In genomic region chr5:145937432-145938250, GRCh38 we compare ENCODE assay signal across 9 cellular contexts. TPM values are rescaled to one million over a fixed set of nuclear protein-coding genes. Genes with fewer than 3 reads are reported as not detected.
DNase-seq lines count a peak whose midpoint lies in the region; ATAC-seq, FAIRE-seq and TF ChIP-seq lines count a peak whose summit lies in the region.
"Had no signal": no experiment of that assay in that cellular context is flagged by ENCODE, and none has a peak within 500 bp of the region (broad histone marks: within the 10 kb centered on the region; RNA-seq: fewer than 3 reads in every experiment).

No MANE protein-coding gene starts in this region.

- no peak overlapping the region for H4K8ac ChIP-seq in H9 (replicated peaks; ENCODE audit: insufficient read length, low read depth, low read length)

- H4K5ac ChIP-seq in H9 (ENCODE audit: insufficient read length, low read depth, low read length) = no peak overlapping the region

- CTCF ChIA-PET in HepG2 (lab: Yijun Ruan, JAX; ENCODE audit: low intra/inter-chr PET ratio, low total read pairs) = no interaction called here

- H3K4me3 ChIP-seq in HepG2 (replicated peaks in 1 of 3; ENCODE audit: insufficient read depth in 1 of 3, low read depth in 2 of 3, low read length in 3 of 3) = peak overlapping the region; percentile 57 to 76 (median 67)

- no CpG with 5 or more reads among the region's 23 CpGs for WGBS in H9 (ENCODE audit: extremely low coverage, insufficient read length, low lambda C conversion rate)
- WGBS in HepG2 (ENCODE audit: low lambda C conversion rate) = 26% methylated on average over 12 of the region's 23 CpGs

- H3K9me3 ChIP-seq in H9 (ENCODE audit: control insufficient read depth, low read depth, low read length) = no peaks in the 10 kb centered on the region
- no peaks in the 10 kb centered on the region for H3K9me3 ChIP-seq in HepG2 (ENCODE audit: low read length)

- BruUV-seq in HepG2 (replicated peaks; lab: Mats Ljungman, UMichigan) = no TSS peak

- no peak overlapping the region for H2BK12ac ChIP-seq in H9 (ENCODE audit: insufficient read length, low read depth, low read length)

- H3K18ac ChIP-seq in H9 (ENCODE audit: insufficient read length, low read depth, low read length) = peak overlapping the region; percentile 3

- H2AFZ ChIP-seq in H9 (ENCODE audit: low read length) = no peak overlapping the region
- peak overlapping the region; percentile 60 for H2AFZ ChIP-seq in HepG2 (ENCODE audit: low read length)

- ATAC-seq in HepG2 = peak; percentile 41
- no peak for ATAC-seq in GM19395 (IDR thresholded peaks at IDR 0.05; ENCODE audit: unreplicated experiment)
- no peak for ATAC-seq in naive thymus-derived CD8-positive, alpha-beta T cell
- ATAC-seq in HG02938 (IDR thresholded peaks at IDR 0.05; ENCODE audit: unreplicated experiment) = no peak

- H3K4me2 ChIP-seq in H9 (ENCODE audit: insufficient read depth, insufficient read length, low read length) (no peak overlapping the region), HepG2 (ENCODE audit: low read depth, low read length) (peak overlapping the region; percentile 85)

- intact Hi-C loops in HepG2 (cut with micrococcal nuclease; ENCODE audit: unreplicated experiment) = loop anchor here (2.0 to 5.0 kb wide), 5 partner anchors 31 to 111 kb away; partner anchors contain the start of gene PRELID2

- no peak overlapping the region for H3K23ac ChIP-seq in H9 (ENCODE audit: insufficient read length, low read depth, low read length)

- H2BK15ac ChIP-seq in H9 (ENCODE audit: low read depth, low read length) = no peak overlapping the region

- H3T11ph ChIP-seq in H9 (ENCODE audit: low read length) = no peak overlapping the region

- H3K9ac ChIP-seq in H9 (ENCODE audit: extremely low read depth, insufficient read length, low read length) (no peak overlapping the region), HepG2 (ENCODE audit: insufficient read depth, low read depth, low read length) (peak overlapping the region; percentile 57)

- no peak overlapping the region for H3K56ac ChIP-seq in H9 (ENCODE audit: insufficient read length, low read depth, low read length)

- FAIRE-seq in HepG2 (lab: Jason Lieb, UNC) = peak; percentile 8
- FAIRE-seq: frontal cortex had no signal

- peaks cover 58 to 61% of the 10 kb centered on the region in 2 experiments for H3K4me1 Mint-ChIP-seq in H9
- peaks cover 3 to 6% (median 4%) of the 10 kb centered on the region in 4 donors for H3K4me1 Mint-ChIP-seq in naive thymus-derived CD8-positive, alpha-beta T cell

- POLR2A ChIA-PET in HepG2 (lab: Yijun Ruan, JAX) = interaction anchor here (1.2 to 4.0 kb wide), 5 partner anchors 8 to 87 kb away, joined by 3 to 27 read pairs (median 9); no protein-coding TSS in a partner anchor
- POLR2A ChIA-PET in naive thymus-derived CD8-positive, alpha-beta T cell (lab: Charles Lee) = no interaction called here

- H3K4me1 ChIP-seq in H9 (ENCODE audit: insufficient read depth, low read length) = peaks cover 12% of the 10 kb centered on the region
- H3K4me1 ChIP-seq in HepG2 (ENCODE audit: insufficient read depth, low read length) = peaks cover 75% of the 10 kb centered on the region

- H3K36me3 ChIP-seq in HepG2 (replicated peaks in 1 of 2; ENCODE audit: control insufficient read depth in 1 of 2, insufficient read depth in 2 of 2, low read length in 2 of 2) = no peaks in the 10 kb centered on the region

- TF ChIP-seq POLR2A in HepG2 (IDR thresholded peaks at IDR 0.05; ENCODE audit: insufficient read depth in 1 of 2, low read depth in 2 of 2, low read length in 2 of 2) = no peak

- no peak for TF ChIP-seq RAD21 in HepG2 (CRISPR knock-in tag; IDR thresholded peaks at IDR 0.05)

- no peak overlapping the region for H3K4ac ChIP-seq in H9 (ENCODE audit: low read depth, low read length)

- no peaks in the 10 kb centered on the region for H3K27me3 ChIP-seq in H9 (ENCODE audit: insufficient read depth, low read length)
- H3K27me3 ChIP-seq in HepG2 (ENCODE audit: control insufficient read depth in 1 of 2, insufficient read depth in 2 of 2, low read length in 2 of 2) = no peaks in the 10 kb centered on the region

- H3K27me3 Mint-ChIP-seq in H9 (ENCODE audit: low read depth) = peaks cover 8% of the 10 kb centered on the region
- peaks cover 18 to 54% (median 31%) of the 10 kb centered on the region in 5 donors for H3K27me3 Mint-ChIP-seq in naive thymus-derived CD8-positive, alpha-beta T cell

- H2BK120ac ChIP-seq in H9 (ENCODE audit: low read depth, low read length, poor library complexity, severe bottlenecking) = no peak overlapping the region

- TF ChIP-seq CTCF in H9 (conservative IDR thresholded peaks at IDR 0.05) = no peak
- TF ChIP-seq CTCF in HepG2 (CRISPR knock-in tag; IDR thresholded peaks at IDR 0.05) = peak; percentile 22; the same call in 1 of the 2 replicates

- TF ChIP-seq EP300 in HepG2 (IDR thresholded peaks at IDR 0.05; ENCODE audit: low read depth in 2 of 2, low read length in 2 of 2) (no peak), HepG2 (CRISPR knock-in tag; IDR thresholded peaks at IDR 0.05; ENCODE audit: borderline replicate concordance) (no peak)

- peak overlapping the region; percentile 63 to 75; a peak in 4 of 5 replicates for H3K4me3 Mint-ChIP-seq in H9
- no peak overlapping the region for H3K4me3 Mint-ChIP-seq in naive thymus-derived CD8-positive, alpha-beta T cell

- no peak overlapping the region for H2BK20ac ChIP-seq in H9 (ENCODE audit: low read depth, low read length, poor library complexity, severe bottlenecking)

- H3K36me3 Mint-ChIP-seq in H9 (ENCODE audit: insufficient read depth in 1 of 3, low read depth in 3 of 3) = no peaks in the 10 kb centered on the region
- H3K36me3 Mint-ChIP-seq in naive thymus-derived CD8-positive, alpha-beta T cell = no peaks in the 10 kb centered on the region

- H3K9me3 Mint-ChIP-seq in H9 = no peaks in the 10 kb centered on the region
- peaks cover 0 to 1% (median 0%) of the 10 kb centered on the region in 9 donors for H3K9me3 Mint-ChIP-seq in naive thymus-derived CD8-positive, alpha-beta T cell

- peak; percentile 77 for DNase-seq in ACHN
- peak; percentile 56 for DNase-seq in H9
- DNase-seq in activated T-cell treated with anti-CD3 and anti-CD28 coated beads, Interleukin-2, amount 50 U/mL, for 48 hours = peak; percentile 41 to 50
- peak; percentile 40 for DNase-seq in HepG2 (ENCODE audit: low spot score)
- no peak for DNase-seq in naive thymus-derived CD8-positive, alpha-beta T cell
- DNase-seq in NCI-H1436 (lab: John Stamatoyannopoulos, UW) = no peak

- peak overlapping the region in 1 of 3 experiments; percentile 62; a peak in 1 of 7 replicates for H3K27ac Mint-ChIP-seq in H9
- H3K27ac Mint-ChIP-seq in naive thymus-derived CD8-positive, alpha-beta T cell = no peak overlapping the region

- in situ Hi-C loops in ACHN (cut with HindIII; ENCODE audit: low pct_ligation_motif_present, low pct_unique_long_range_greater_than_20kb, low sequenced_read_pairs) (no loop called here), HepG2 (cut with HindIII; ENCODE audit: extremely low pct_ligation_motif_present, low pct_unique_long_range_greater_than_20kb) (loop anchor here (5.0 kb wide), 1 partner anchor 45 kb away; no protein-coding TSS in a partner anchor)

- H4K20me1 ChIP-seq in H9 (ENCODE audit: control insufficient read depth, insufficient read depth, insufficient read length) (no peaks in the 10 kb centered on the region), HepG2 (ENCODE audit: insufficient read depth, low read length) (no peaks in the 10 kb centered on the region)

- H3K14ac ChIP-seq in H9 (ENCODE audit: insufficient read depth, low read length) = peak overlapping the region; percentile 1; the same call in 1 of the 2 replicates

- no peaks in the 10 kb centered on the region for H3K23me2 ChIP-seq in H9 (ENCODE audit: insufficient read length, low read depth, low read length, poor library complexity, severe bottlenecking)

- no peak overlapping the region for H2BK5ac ChIP-seq in H9 (ENCODE audit: insufficient read length, low read length)

- H3K27ac ChIP-seq in H9 (ENCODE audit: insufficient read length, low read depth, low read length) = no peak overlapping the region
- H3K27ac ChIP-seq in HepG2 (ENCODE audit: extremely low read length, insufficient read depth, low read length) = peak overlapping the region; percentile 19

- no peak overlapping the region for H2AK5ac ChIP-seq in H9 (ENCODE audit: insufficient read length, low read length)

- H3K79me2 ChIP-seq in H9 (ENCODE audit: insufficient read depth, low read length) (no peaks in the 10 kb centered on the region), HepG2 (ENCODE audit: insufficient read depth, low read length) (peaks cover 2% of the 10 kb centered on the region)

- H3K79me1 ChIP-seq in H9 (ENCODE audit: insufficient read depth, low read depth, low read length, poor library complexity, severe bottlenecking) = no peaks in the 10 kb centered on the region

- H4K91ac ChIP-seq in H9 (ENCODE audit: insufficient read length, low read depth, low read length) = no peak overlapping the region

TF ChIP-seq in HepG2, 621 proteins besides CTCF, POLR2A, EP300 and RAD21 (continues in another document):
- no peak for TF ChIP-seq SMAD3 (CRISPR knock-in tag; IDR thresholded peaks at IDR 0.05)

RNA-seq across cellular contexts. Expression of gene SH3RF2, which starts 1.3 kb away (rescaled TPM):
- total RNA-seq in H9 (2021) (0.66 and 0.88 TPM in 2 replicates), HepG2 (2016; rRNA removed; fragmentation: Illumina TruSeq; extraction: Trizol) (3.1 and 3.7 TPM in 2 replicates)
- total RNA-seq in HepG2 (2016; cell fraction: cytosol; rRNA removed; fragmentation: Illumina TruSeq; extraction: Trizol; ENCODE audit: low read depth) = 2.1 and 2.2 TPM in 2 replicates
- 2.6 and 3.8 TPM in 2 replicates for total RNA-seq in HepG2 (2016; cell fraction: insoluble cytoplasmic fraction; rRNA removed; fragmentation: Illumina TruSeq; extraction: Trizol)
- total RNA-seq in HepG2 (2016; cell fraction: membrane; rRNA removed; fragmentation: Illumina TruSeq; extraction: Trizol) = 2.4 and 3.8 TPM in 2 replicates
- total RNA-seq in HepG2 (2016; cell fraction: nucleus; rRNA removed; fragmentation: Illumina TruSeq; extraction: Trizol) = 7.9 and 8.9 TPM in 2 replicates
- 2.6 and 2.8 TPM in 2 replicates for polyA plus RNA-seq in HepG2 (2011; rRNA removed)
- 1.7 and 2.1 TPM in 2 replicates for polyA plus RNA-seq in HepG2 (2011; cell fraction: cytosol; rRNA removed)
- polyA plus RNA-seq in HepG2 (2011; cell fraction: nucleus; rRNA removed) = 4.9 and 6.9 TPM in 2 replicates
- polyA plus RNA-seq in HepG2 (2012) = 1.7 and 2.5 TPM in 2 replicates
- 0.76 and 1.0 TPM in 2 replicates for polyA plus RNA-seq in HepG2 (2016; cell fraction: cytosol; fragmentation: Illumina TruSeq; extraction: Trizol; ENCODE audit: low read depth)
- 2.7 and 3.7 TPM in 2 replicates for polyA plus RNA-seq in HepG2 (2016; cell fraction: insoluble cytoplasmic fraction; fragmentation: Illumina TruSeq; extraction: Trizol; ENCODE audit: low read depth)
- 1.4 and 1.7 TPM in 2 replicates for polyA plus RNA-seq in HepG2 (2016; cell fraction: membrane; fragmentation: Illumina TruSeq; extraction: Trizol; ENCODE audit: low read depth)
- polyA plus RNA-seq in HepG2 (2016; cell fraction: nucleus; fragmentation: Illumina TruSeq; extraction: Trizol; ENCODE audit: insufficient read depth, low read depth) = 11.0 and 12.4 TPM in 2 replicates
- 4.5 and 13.0 TPM in 2 replicates for polyA minus RNA-seq in HepG2 (2011; rRNA and poly(A)+ RNA removed; ENCODE audit: low replicate concordance)
- polyA minus RNA-seq in HepG2 (2011; cell fraction: cytosol; rRNA and poly(A)+ RNA removed) = 2.0 and 2.5 TPM in 2 replicates
- 8.4 and 9.1 TPM in 2 replicates for polyA minus RNA-seq in HepG2 (2011; cell fraction: nucleus; rRNA and poly(A)+ RNA removed)
- not detected for total RNA-seq in naive thymus-derived CD8-positive, alpha-beta T cell
- not detected for polyA plus RNA-seq in naive thymus-derived CD8-positive, alpha-beta T cell

Comparison
In these comparisons a context has a peak if more than half of its experiments do, and no peak if none do; other contexts are left out.
1. DNase-seq: peak in ACHN (single experiment), H9 (single experiment), activated T-cell treated with anti-CD3 and anti-CD28 coated beads, Interleukin-2, amount 50 U/mL, for 48 hours (2 of 2) and HepG2 (single experiment); none in naive thymus-derived CD8-positive, alpha-beta T cell (0 of 10) and NCI-H1436 (single experiment).
2. H3K4me3 Mint-ChIP-seq: peak in H9 (2 of 2); none in naive thymus-derived CD8-positive, alpha-beta T cell (0 of 10).